Comparison of ENCODE assay signal across 16 cellular contexts in the genomic region with DNA sequence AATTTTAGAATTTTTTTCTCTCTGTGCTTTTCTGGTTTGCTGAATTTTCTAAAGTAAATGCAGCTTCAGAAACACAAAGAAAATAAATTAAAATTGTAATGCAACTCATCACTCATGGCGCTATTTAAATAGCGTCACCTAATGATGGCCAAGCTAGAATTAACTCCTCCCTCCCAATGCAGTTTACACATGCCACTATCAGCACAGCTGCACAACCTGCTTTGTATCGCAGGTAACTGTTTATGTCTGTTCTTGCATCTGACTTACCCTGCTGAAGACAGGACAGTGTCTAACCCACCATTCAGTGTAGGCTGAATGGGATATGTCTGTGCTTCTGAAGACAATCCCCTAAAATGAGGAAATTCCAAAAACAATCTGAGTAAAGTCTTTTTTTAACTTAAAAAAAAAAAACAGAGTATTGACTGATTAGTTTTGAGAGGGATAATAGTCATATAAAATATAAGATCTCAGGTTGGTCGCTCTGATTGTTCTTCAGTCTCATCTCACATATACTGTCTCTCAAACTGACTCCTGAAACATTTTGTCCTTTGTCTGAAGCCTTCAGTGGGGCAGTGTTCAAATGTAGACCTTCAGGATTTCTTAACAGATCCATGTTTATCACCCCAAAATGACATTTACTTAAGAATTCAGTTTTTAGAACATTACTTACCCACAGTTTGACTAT.
DNase-seq lines count a peak whose midpoint lies in the region; ATAC-seq and TF ChIP-seq lines count a peak whose summit lies in the region.
"Had no signal": no experiment of that assay in that cellular context is flagged by ENCODE, and none has a peak within 500 bp of the region (broad histone marks: within the 10 kb centered on the region; RNA-seq: fewer than 3 reads in every experiment).

No MANE protein-coding gene starts in this region.

- peaks cover 7% of the 10 kb centered on the region for H3K36me3 ChIP-seq in OCI-LY3 (replicated peaks; ENCODE audit: low read depth, low read length)
- no peaks in the 10 kb centered on the region for H3K36me3 ChIP-seq in mesenchymal stem cell (ENCODE audit: control insufficient read depth in 1 of 2, insufficient read depth in 2 of 2, low read depth in 1 of 2, low read length in 2 of 2)
- H3K36me3 ChIP-seq: thoracic aorta had no signal

- H2BK5ac ChIP-seq in mesenchymal stem cell (ENCODE audit: low read depth, low read length, poor library complexity, severe bottlenecking): no peak overlapping the region

- TF ChIP-seq CTCF in OCI-LY3 (IDR thresholded peaks at IDR 0.05; ENCODE audit: low read depth, low read length): no peak

- WGBS in mesenchymal stem cell: 98% methylated on average over 4 of the region's 4 CpGs

- peaks cover 14% of the 10 kb centered on the region for H3K79me2 ChIP-seq in OCI-LY3 (ENCODE audit: low read length)

- H3K4me1 ChIP-seq in OCI-LY3 (ENCODE audit: low read length) (peaks cover 31% of the 10 kb centered on the region), mesenchymal stem cell (ENCODE audit: control insufficient read depth, insufficient read depth, low read depth, low read length) (no peaks in the 10 kb centered on the region)

- H3K27ac ChIP-seq in OCI-LY3 (ENCODE audit: low read length) (peak overlapping the region; percentile 70), mesenchymal stem cell (ENCODE audit: low read length, poor library complexity, severe bottlenecking) (no peak overlapping the region)
- H3K27ac ChIP-seq: thoracic aorta had no signal

- peak overlapping the region; percentile 64 for H3K27ac Mint-ChIP-seq in T-helper 1 cell treated with Interleukin-12 subunit alpha and Interleukin-12 subunit beta and Interleukin-4 antibody, amounts not matched to agents 30 μg/mL and 1 μg/mL, for 36 hours

- peaks cover 17% of the 10 kb centered on the region for H3K79me1 ChIP-seq in mesenchymal stem cell (replicated peaks; ENCODE audit: low read length, poor library complexity, severe bottlenecking)

- peaks cover 12% of the 10 kb centered on the region for H3K4me1 Mint-ChIP-seq in T-helper 1 cell treated with Interleukin-12 subunit alpha and Interleukin-12 subunit beta and Interleukin-4 antibody, amounts not matched to agents 30 μg/mL and 1 μg/mL, for 36 hours (ENCODE audit: low read depth)

- peaks cover 8% of the 10 kb centered on the region for H3K36me3 Mint-ChIP-seq in T-helper 1 cell treated with Interleukin-12 subunit alpha and Interleukin-12 subunit beta and Interleukin-4 antibody, amounts not matched to agents 30 μg/mL and 1 μg/mL, for 36 hours (ENCODE audit: low read depth)

- H3K4me2 ChIP-seq in OCI-LY3 (ENCODE audit: low read length) (peak overlapping the region; percentile 68), mesenchymal stem cell (ENCODE audit: low read length, poor library complexity, severe bottlenecking) (no peak overlapping the region)

- peak; percentile 37 for ATAC-seq in GM21723 (IDR thresholded peaks at IDR 0.05; ENCODE audit: unreplicated experiment)
- no peak for ATAC-seq in GM21528 (IDR thresholded peaks at IDR 0.05; ENCODE audit: low FRiP score, unreplicated experiment)
- ATAC-seq in HG03045 (IDR thresholded peaks at IDR 0.05; ENCODE audit: unreplicated experiment): no peak

- no peak overlapping the region for H2AFZ ChIP-seq in OCI-LY3 (ENCODE audit: low read depth, low read length)
- H2AFZ ChIP-seq in mesenchymal stem cell (ENCODE audit: low read depth, low read length): no peak overlapping the region

- H2AK5ac ChIP-seq in mesenchymal stem cell (ENCODE audit: low read length, severe bottlenecking): no peak overlapping the region

- H4K20me1 ChIP-seq in OCI-LY3 (ENCODE audit: insufficient read depth, low read length): no peaks in the 10 kb centered on the region

- H3K9me3 Mint-ChIP-seq in T-helper 1 cell treated with Interleukin-12 subunit alpha and Interleukin-12 subunit beta and Interleukin-4 antibody, amounts not matched to agents 30 μg/mL and 1 μg/mL, for 36 hours: peaks cover 21% of the 10 kb centered on the region

- H3K4me3 ChIP-seq in OCI-LY3 (ENCODE audit: low read length) (peak overlapping the region; percentile 54), mesenchymal stem cell (ENCODE audit: insufficient read depth in 1 of 2, low read depth in 1 of 2, low read length in 2 of 2) (no peak overlapping the region)
- H3K4me3 ChIP-seq: skin epidermis, thoracic aorta had no signal

- H2BK12ac ChIP-seq in mesenchymal stem cell (ENCODE audit: low read length in 2 of 2): no peak overlapping the region

- H4K91ac ChIP-seq in mesenchymal stem cell (ENCODE audit: low read length): no peak overlapping the region

- no peak overlapping the region for H4K8ac ChIP-seq in mesenchymal stem cell (ENCODE audit: low read length)

- no peak for DNase-seq in T-helper 1 cell
- DNase-seq in mesenchymal stem cell: no peak
- no peak for DNase-seq in NCI-H1417 treated with DMSO at 0.1 percent for 48 hours (lab: John Stamatoyannopoulos, UW)
- DNase-seq: activated CD8-positive, alpha-beta memory T cell treated with anti-CD3 and anti-CD28 coated beads, Interleukin-2, amount 50 U/mL, for 48 hours; HCEC 1CT; mammary epithelial cell; NCI-H1694 treated with DMSO at 0.1 percent for 48 hours; NCI-H526; Right ventricle myocardium superior had no signal

- H2BK120ac ChIP-seq in mesenchymal stem cell (ENCODE audit: low read depth, low read length): no peak overlapping the region

- H3K9me3 ChIP-seq in OCI-LY3 (ENCODE audit: insufficient read depth, low read length) (peaks cover 8% of the 10 kb centered on the region), mesenchymal stem cell (ENCODE audit: control insufficient read depth, low read length) (peaks cover 12% of the 10 kb centered on the region)

- no peak overlapping the region for H3K4ac ChIP-seq in mesenchymal stem cell (ENCODE audit: low read depth in 1 of 2, low read length in 2 of 2)

- H3K23ac ChIP-seq in mesenchymal stem cell (ENCODE audit: low read length in 2 of 2): no peak overlapping the region

- H3K9ac ChIP-seq in OCI-LY3 (ENCODE audit: low read length): peak overlapping the region; percentile 36
- H3K9ac ChIP-seq in mesenchymal stem cell (ENCODE audit: low read length): peak overlapping the region; percentile 52

- H3K14ac ChIP-seq in mesenchymal stem cell (ENCODE audit: low read length in 2 of 2): no peak overlapping the region

- H3K18ac ChIP-seq in mesenchymal stem cell (ENCODE audit: low read depth in 1 of 2, low read length in 2 of 2): no peak overlapping the region

- no peaks in the 10 kb centered on the region for H3K27me3 Mint-ChIP-seq in T-helper 1 cell treated with Interleukin-12 subunit alpha and Interleukin-12 subunit beta and Interleukin-4 antibody, amounts not matched to agents 30 μg/mL and 1 μg/mL, for 36 hours (ENCODE audit: low read depth)

- H3K4me3 Mint-ChIP-seq in T-helper 1 cell treated with Interleukin-12 subunit alpha and Interleukin-12 subunit beta and Interleukin-4 antibody, amounts not matched to agents 30 μg/mL and 1 μg/mL, for 36 hours: no peak overlapping the region

- H2BK15ac ChIP-seq in mesenchymal stem cell (ENCODE audit: low read depth, poor library complexity, severe bottlenecking): no peak overlapping the region

- no peaks in the 10 kb centered on the region for H3K27me3 ChIP-seq in OCI-LY3 (ENCODE audit: low read depth, low read length)
- H3K27me3 ChIP-seq in mesenchymal stem cell (ENCODE audit: control insufficient read depth in 1 of 2, insufficient read depth in 1 of 2, low read length in 2 of 2): no peaks in the 10 kb centered on the region
